Comparison of ENCODE assay signal across 14 cellular contexts in genomic region chr7:20350996-20351692, GRCh38. TPM values are rescaled to one million over a fixed set of nuclear protein-coding genes. Genes with fewer than 3 reads are reported as not detected.
A peak's percentile ranks its signal among the peaks of the same experiment; 100 is the strongest.
DNase-seq lines count a peak whose midpoint lies in the region; ATAC-seq, FAIRE-seq and TF ChIP-seq lines count a peak whose summit lies in the region.
"Had no signal": no experiment of that assay in that cellular context is flagged by ENCODE, and none has a peak within 500 bp of the region (broad histone marks: within the 10 kb centered on the region; RNA-seq: fewer than 3 reads in every experiment).

No MANE protein-coding gene starts in this region.

- H3K9me3 ChIP-seq in Loucy (ENCODE audit: insufficient read depth, low read depth, low read length), result no peaks in the 10 kb centered on the region
- H3K9me3 ChIP-seq in gastroesophageal sphincter, result no peaks in the 10 kb centered on the region
- no peaks in the 10 kb centered on the region for H3K9me3 ChIP-seq in stomach smooth muscle (ENCODE audit: control insufficient read depth in 2 of 2, low read length in 2 of 2)
- H3K9me3 ChIP-seq: BLaER1, left lung, ovary had no signal

- H3K27ac ChIP-seq in gastroesophageal sphincter (peak overlapping the region; percentile 50 to 77 (median 68)), stomach smooth muscle (ENCODE audit: low read length) (peak overlapping the region; percentile 66)
- H3K27ac ChIP-seq: BLaER1, left lung had no signal

- H3K79me2 ChIP-seq in Loucy (ENCODE audit: insufficient read depth, low read length), result no peaks in the 10 kb centered on the region

- H3K4me3 ChIP-seq in Loucy (ENCODE audit: low read length, poor library complexity, severe bottlenecking), result no peak overlapping the region
- no peak overlapping the region for H3K4me3 ChIP-seq in astrocyte of the spinal cord (ENCODE audit: low read depth, low read length)
- peak overlapping the region in 1 of 2 donors; percentile 9 for H3K4me3 ChIP-seq in gastroesophageal sphincter
- H3K4me3 ChIP-seq in stomach smooth muscle (ENCODE audit: low read length in 2 of 2), result peak overlapping the region; percentile 5 to 62
- H3K4me3 ChIP-seq: BLaER1, left lung, ovary had no signal

- in situ Hi-C loops in astrocyte of the spinal cord (cut with HindIII; ENCODE audit: low sequenced_read_pairs), result no loop called here

- H3K9ac ChIP-seq in Loucy (ENCODE audit: low read depth, low read length, poor library complexity, severe bottlenecking), result no peak overlapping the region
- H3K9ac ChIP-seq in stomach smooth muscle (ENCODE audit: low read length in 2 of 2), result peak overlapping the region in 1 of 2 donors; percentile 38
- H3K9ac ChIP-seq: BLaER1 had no signal

- H3K4me1 ChIP-seq in Loucy (ENCODE audit: insufficient read depth, low read length, poor library complexity, severe bottlenecking) (peaks cover 7% of the 10 kb centered on the region), gastroesophageal sphincter (peaks cover 8 to 27% (median 14%) of the 10 kb centered on the region in 3 donors), stomach smooth muscle (ENCODE audit: control insufficient read depth, insufficient read depth, low read length) (peaks cover 7% of the 10 kb centered on the region)
- H3K4me1 ChIP-seq: left lung had no signal

- H2AFZ ChIP-seq in Loucy (ENCODE audit: low read length), result peak overlapping the region; percentile 41

- no peaks in the 10 kb centered on the region for H3K27me3 ChIP-seq in Loucy (ENCODE audit: insufficient read depth, low read length, poor library complexity, severe bottlenecking)
- H3K27me3 ChIP-seq in gastroesophageal sphincter, result no peaks in the 10 kb centered on the region
- H3K27me3 ChIP-seq in stomach smooth muscle (ENCODE audit: control insufficient read depth in 1 of 2, insufficient read depth in 2 of 2, low read length in 2 of 2), result no peaks in the 10 kb centered on the region
- H3K27me3 ChIP-seq: BLaER1, left lung, ovary had no signal

- peak; percentile 18 for DNase-seq in astrocyte of the spinal cord (ENCODE audit: low read depth, low spot score)
- no peak for DNase-seq in stimulated activated naive CD8-positive, alpha-beta T cell treated with anti-CD3 and anti-CD28 coated beads, Interleukin-15, Interleukin-2, amounts not matched to agents 100 U/mL and 50 U/mL, for 24 hours
- DNase-seq in RKO (ENCODE audit: low spot score), result no peak
- no peak for DNase-seq in urothelium cell line (ENCODE audit: low spot score)
- no peak for DNase-seq in NCI-H187 (lab: John Stamatoyannopoulos, UW)
- DNase-seq: DND-41, left lung, NCI-H1048 had no signal

- no peak for FAIRE-seq in urothelium cell line (lab: Jason Lieb, UNC)

- H3K9me2 ChIP-seq in Loucy (replicated peaks; ENCODE audit: low read depth, low read length), result no peaks in the 10 kb centered on the region

- no peak for TF ChIP-seq EP300 in gastroesophageal sphincter (IDR thresholded peaks at IDR 0.05)

- no peak overlapping the region for H3K4me2 ChIP-seq in Loucy (ENCODE audit: low read depth, low read length, poor library complexity, severe bottlenecking)
- H3K4me2 ChIP-seq: BLaER1 had no signal

- no peaks in the 10 kb centered on the region for H4K20me1 ChIP-seq in Loucy (ENCODE audit: insufficient read depth, low read length, poor library complexity, severe bottlenecking)
- H4K20me1 ChIP-seq: BLaER1 had no signal

- no peak for TF ChIP-seq POLR2A in gastroesophageal sphincter (IDR thresholded peaks at IDR 0.05)

- no peak for ATAC-seq in gastroesophageal sphincter
- no peak for ATAC-seq in stimulated activated naive CD8-positive, alpha-beta T cell treated with anti-CD3 and anti-CD28 coated beads, Interleukin-15, Interleukin-2, amounts not matched to agents 100 U/mL and 50 U/mL, for 24 hours
- ATAC-seq: left lung; stimulated activated effector memory CD8-positive, alpha-beta T cell treated with anti-CD3 and anti-CD28 coated beads, Interleukin-12 subunit alpha, Interleukin-12 subunit beta, amount 100 ng/mL, for 72 hours had no signal

- no peak for TF ChIP-seq CTCF in Loucy (conservative IDR thresholded peaks at IDR 0.05; ENCODE audit: low read length)
- no peak for TF ChIP-seq CTCF in astrocyte of the spinal cord (IDR thresholded peaks at IDR 0.05; ENCODE audit: low read depth, low read length)
- TF ChIP-seq CTCF in gastroesophageal sphincter (IDR thresholded peaks at IDR 0.05), result no peak

- H3F3A ChIP-seq in Loucy (ENCODE audit: low read depth), result no peaks in the 10 kb centered on the region

- 82 to 93% methylated on average over 1 of the region's 1 CpG for WGBS in gastroesophageal sphincter (ENCODE audit: low coverage in 1 of 2), 2 donors

- H3K36me3 ChIP-seq in Loucy (ENCODE audit: insufficient read depth, low read length) (no peaks in the 10 kb centered on the region), gastroesophageal sphincter (no peaks in the 10 kb centered on the region), stomach smooth muscle (ENCODE audit: control insufficient read depth in 2 of 2, insufficient read depth in 2 of 2, low read length in 2 of 2) (no peaks in the 10 kb centered on the region)
- H3K36me3 ChIP-seq: BLaER1, left lung, ovary had no signal

RNA-seq across cellular contexts. Expression of gene ITGB8, which starts 20.4 kb away (rescaled TPM):
- 10 to 100 TPM; 16.2 to 34.2 (median 27.1) TPM for total RNA-seq in gastroesophageal sphincter

Comparison
In these comparisons a context has a peak if more than half of its experiments do, and no peak if none do; other contexts are left out.
1. H3K4me3 ChIP-seq: peak in stomach smooth muscle (2 of 2); none in Loucy (single experiment) and astrocyte of the spinal cord (single experiment).